1 cellular context compared by ENCODE assay signal in genomic region chr18:51053822-51054221, GRCh38.
TF ChIP-seq lines count a peak whose summit lies in the region.

No MANE protein-coding gene starts in this region.

TF ChIP-seq in H1, 55 proteins besides CTCF, POLR2A, EP300 and RAD21 (continued from another document):
- TF ChIP-seq ATF2 (IDR thresholded peaks at IDR 0.05; ENCODE audit: low read length) (no peak), SIRT6 (IDR thresholded peaks at IDR 0.05; ENCODE audit: low read length) (no peak), SAP30 (IDR thresholded peaks at IDR 0.05; ENCODE audit: insufficient read depth, insufficient replicate concordance, low read length) (no peak), TAF7 (optimal IDR thresholded peaks at IDR 0.05; ENCODE audit: borderline replicate concordance, low read depth, low read length) (no peak), SIX5 (IDR thresholded peaks at IDR 0.05; ENCODE audit: low read depth, low read length) (no peak), GTF2F1 (IDR thresholded peaks at IDR 0.05; ENCODE audit: borderline replicate concordance, low read depth, low read length) (no peak), KDM4A (IDR thresholded peaks at IDR 0.05; ENCODE audit: low read depth, low read length, severe bottlenecking) (no peak), HDAC6 (IDR thresholded peaks at IDR 0.05; ENCODE audit: low read depth, low read length) (no peak), HDAC2 (IDR thresholded peaks at IDR 0.05; ENCODE audit: borderline replicate concordance in 1 of 2, low read depth in 2 of 2, low read length in 2 of 2) (no peak), EGR1 (IDR thresholded peaks at IDR 0.05; ENCODE audit: borderline replicate concordance, low read depth, low read length) (no peak)
- TF ChIP-seq, protein P1, sequence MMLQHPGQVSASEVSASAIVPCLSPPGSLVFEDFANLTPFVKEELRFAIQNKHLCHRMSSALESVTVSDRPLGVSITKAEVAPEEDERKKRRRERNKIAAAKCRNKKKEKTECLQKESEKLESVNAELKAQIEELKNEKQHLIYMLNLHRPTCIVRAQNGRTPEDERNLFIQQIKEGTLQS (IDR thresholded peaks at IDR 0.05; ENCODE audit: insufficient read depth, low read depth, low read length) = no peak
